In the genomic region with DNA sequence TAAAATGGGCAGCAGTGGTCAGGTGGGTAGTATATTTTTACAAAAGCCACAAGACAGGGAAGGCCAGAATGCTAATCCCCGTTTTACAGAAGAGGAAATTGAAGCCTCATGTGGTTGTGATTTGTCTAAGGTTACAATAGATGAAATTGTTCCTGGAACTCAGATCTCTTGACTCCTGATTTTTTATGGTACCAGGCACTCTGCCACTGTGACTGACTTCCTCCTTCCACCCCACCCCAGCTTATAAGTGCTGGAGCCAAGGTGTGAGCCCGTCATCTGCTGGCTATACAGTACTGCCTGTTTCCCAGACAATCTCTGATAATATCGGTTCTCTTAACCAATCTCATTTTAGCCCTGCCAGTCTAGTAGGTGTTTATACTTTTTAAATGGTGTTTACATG, we compare ENCODE assay signal across 20 cellular contexts. TPM values are rescaled to one million over a fixed set of nuclear protein-coding genes. Genes with fewer than 3 reads are reported as not detected.
DNase-seq lines count a peak whose midpoint lies in the region; ATAC-seq and TF ChIP-seq lines count a peak whose summit lies in the region.
"Had no signal": no experiment of that assay in that cellular context is flagged by ENCODE, and none has a peak within 500 bp of the region (broad histone marks: within the 10 kb centered on the region; RNA-seq: fewer than 3 reads in every experiment).

No MANE protein-coding gene starts in this region.

- H3K9ac ChIP-seq in colonic mucosa (ENCODE audit: low read depth in 2 of 2, low read length in 2 of 2) = peak overlapping the region in 1 of 2 donors; percentile 51
- H3K9ac ChIP-seq: BLaER1, neural progenitor cell had no signal

- intact Hi-C loops in colonic mucosa (cut with DNase I) = no loop called here
- intact Hi-C loops in psoas muscle (cut with DNase I) = no loop called here
- intact Hi-C loops in activated naive CD4-positive, alpha-beta T cell treated with anti-CD3 and anti-CD28 coated beads for 36 hours (cut with micrococcal nuclease) = no loop called here

- H3K4me3 Mint-ChIP-seq in activated CD8-positive, alpha-beta memory T cell treated with anti-CD3 and anti-CD28 coated beads, Interleukin-2, amount 10 ng/mL, durations not matched to agents 7 days and 5 days = no peak overlapping the region
- no peak overlapping the region for H3K4me3 Mint-ChIP-seq in activated naive CD4-positive, alpha-beta T cell treated with anti-CD3 and anti-CD28 coated beads for 36 hours
- H3K4me3 Mint-ChIP-seq: memory B cell, neural progenitor cell had no signal

- no peak overlapping the region for H3K27ac Mint-ChIP-seq in activated CD8-positive, alpha-beta memory T cell treated with anti-CD3 and anti-CD28 coated beads, Interleukin-2, amount 10 ng/mL, durations not matched to agents 7 days and 5 days
- H3K27ac Mint-ChIP-seq in activated naive CD4-positive, alpha-beta T cell treated with anti-CD3 and anti-CD28 coated beads for 36 hours = no peak overlapping the region
- H3K27ac Mint-ChIP-seq: memory B cell, neural progenitor cell had no signal

- no peak for TF ChIP-seq CTCF in colonic mucosa (IDR thresholded peaks at IDR 0.05)
- TF ChIP-seq CTCF in psoas muscle (IDR thresholded peaks at IDR 0.05) = no peak

- H3K36me3 Mint-ChIP-seq in activated CD8-positive, alpha-beta memory T cell treated with anti-CD3 and anti-CD28 coated beads, Interleukin-2, amount 10 ng/mL, durations not matched to agents 7 days and 5 days = no peaks in the 10 kb centered on the region
- H3K36me3 Mint-ChIP-seq in activated naive CD4-positive, alpha-beta T cell treated with anti-CD3 and anti-CD28 coated beads for 36 hours (ENCODE audit: low read depth) = no peaks in the 10 kb centered on the region
- H3K36me3 Mint-ChIP-seq: memory B cell, neural progenitor cell had no signal

- no peaks in the 10 kb centered on the region for H3K9me3 ChIP-seq in colonic mucosa
- no peaks in the 10 kb centered on the region for H3K9me3 ChIP-seq in psoas muscle
- H3K9me3 ChIP-seq: BLaER1, sigmoid colon had no signal

- no peaks in the 10 kb centered on the region for H3K9me3 Mint-ChIP-seq in activated CD8-positive, alpha-beta memory T cell treated with anti-CD3 and anti-CD28 coated beads, Interleukin-2, amount 10 ng/mL, durations not matched to agents 7 days and 5 days (ENCODE audit: low read depth)
- H3K9me3 Mint-ChIP-seq in activated naive CD4-positive, alpha-beta T cell treated with anti-CD3 and anti-CD28 coated beads for 36 hours = no peaks in the 10 kb centered on the region
- H3K9me3 Mint-ChIP-seq: memory B cell, neural progenitor cell had no signal

- H3K27me3 Mint-ChIP-seq in activated CD8-positive, alpha-beta memory T cell treated with anti-CD3 and anti-CD28 coated beads, Interleukin-2, amount 10 ng/mL, durations not matched to agents 7 days and 5 days = peaks cover 81% of the 10 kb centered on the region
- peaks cover 49% of the 10 kb centered on the region for H3K27me3 Mint-ChIP-seq in activated naive CD4-positive, alpha-beta T cell treated with anti-CD3 and anti-CD28 coated beads for 36 hours (ENCODE audit: low read depth)

- WGBS in psoas muscle, 3 donors = 13 to 25% (median 18%) methylated on average over 3 of the region's 3 CpGs

- no peaks in the 10 kb centered on the region for H3K36me3 ChIP-seq in colonic mucosa
- H3K36me3 ChIP-seq in psoas muscle (ENCODE audit: insufficient read depth in 1 of 2, low read depth in 1 of 2) = no peaks in the 10 kb centered on the region
- H3K36me3 ChIP-seq: BLaER1, neural progenitor cell, sigmoid colon had no signal

- H3K4me1 ChIP-seq in colonic mucosa (no peaks in the 10 kb centered on the region), psoas muscle (peaks cover 13% of the 10 kb centered on the region)
- H3K4me1 ChIP-seq: BLaER1, neural progenitor cell, sigmoid colon had no signal

- DNase-seq in HT1080 (ENCODE audit: low read depth) (peak; percentile 4), NCI-H2029 (lab: John Stamatoyannopoulos, UW) (peak; percentile 83), colonic mucosa (peak; percentile 86), psoas muscle (no peak), Ammon's horn (ENCODE audit: low spot score) (no peak), caudate nucleus (lab: John Stamatoyannopoulos, UW) (no peak)
- DNase-seq in activated CD8-positive, alpha-beta memory T cell treated with anti-CD3 and anti-CD28 coated beads, Interleukin-2, amount 10 ng/mL, durations not matched to agents 7 days and 5 days = no peak
- DNase-seq in activated naive CD4-positive, alpha-beta T cell treated with anti-CD3 and anti-CD28 coated beads for 36 hours = no peak
- DNase-seq: activated CD4-positive, alpha-beta T cell treated with anti-CD3 and anti-CD28 coated beads, Interleukin-2, amount 50 U/mL, for 4 hours; activated T-cell treated with anti-CD3 and anti-CD28 coated beads, Interleukin-2, amount 50 U/mL, for 48 hours; glutamatergic neuron; Kasumi-1; NCI-H2227 treated with DMSO at 0.1 percent for 48 hours; sigmoid colon; stimulated activated CD4-positive, alpha-beta T cell treated with anti-CD3 and anti-CD28 coated beads, Interleukin-4, amount 100 ng/mL, for 4 hours had no signal

- no peak overlapping the region for H3K4me3 ChIP-seq in colonic mucosa
- H3K4me3 ChIP-seq in psoas muscle = no peak overlapping the region
- H3K4me3 ChIP-seq: BLaER1, neural progenitor cell, sigmoid colon had no signal

- H3K4me1 Mint-ChIP-seq in activated CD8-positive, alpha-beta memory T cell treated with anti-CD3 and anti-CD28 coated beads, Interleukin-2, amount 10 ng/mL, durations not matched to agents 7 days and 5 days = no peaks in the 10 kb centered on the region
- H3K4me1 Mint-ChIP-seq in activated naive CD4-positive, alpha-beta T cell treated with anti-CD3 and anti-CD28 coated beads for 36 hours (ENCODE audit: low read depth) = no peaks in the 10 kb centered on the region
- H3K4me1 Mint-ChIP-seq: memory B cell, neural progenitor cell had no signal

- ATAC-seq in psoas muscle = peak; percentile 65 to 88 (median 86)
- ATAC-seq in activated CD8-positive, alpha-beta memory T cell treated with anti-CD3 and anti-CD28 coated beads, Interleukin-2, amount 10 ng/mL, durations not matched to agents 7 days and 5 days = no peak

- peak overlapping the region; percentile 73 for H3K27ac ChIP-seq in colonic mucosa
- peak overlapping the region; percentile 19 for H3K27ac ChIP-seq in psoas muscle
- no peak overlapping the region for H3K27ac ChIP-seq in caudate nucleus (ENCODE audit: low read depth, low read length)
- H3K27ac ChIP-seq: BLaER1, neural progenitor cell, sigmoid colon had no signal

- CTCF ChIA-PET in activated CD8-positive, alpha-beta memory T cell treated with anti-CD3 and anti-CD28 coated beads, Interleukin-2, amount 10 ng/mL, durations not matched to agents 7 days and 5 days (lab: Charles Lee) = no interaction called here
- CTCF ChIA-PET in activated naive CD4-positive, alpha-beta T cell treated with anti-CD3 and anti-CD28 coated beads for 36 hours (lab: Charles Lee) = no interaction called here

- H3K27me3 ChIP-seq in colonic mucosa (no peaks in the 10 kb centered on the region), psoas muscle (ENCODE audit: insufficient read depth in 3 of 3, low read length in 2 of 3) (peaks cover 0 to 4% (median 0%) of the 10 kb centered on the region in 3 donors)
- H3K27me3 ChIP-seq: BLaER1, neural progenitor cell had no signal

RNA-seq across cellular contexts. Expression of a gene that starts 1.9 kb away (rescaled TPM):
- not detected in 2 replicates for total RNA-seq in HT1080 (2014; rRNA removed; shearing (Covaris generic))
- not detected in 2 replicates for polyA plus RNA-seq in HT1080 (2015; cell fraction: cytosol; rRNA removed)
- polyA plus RNA-seq in HT1080 (2015; cell fraction: nucleus; rRNA removed) = not detected in 2 replicates
- total RNA-seq in colonic mucosa (10 to 100 TPM; 23.4 to 47.9 TPM), psoas muscle (1 to 10 TPM in 1 of 4 donors, under 1 TPM in 3; 0.17 to 2.0 (median 0.23) TPM)
- 1 to 10 TPM in 1 of 3 donors, under 1 TPM in 2; 0.06 to 1.1 (median 0.38) TPM for polyA plus RNA-seq in psoas muscle
- total RNA-seq in activated CD8-positive, alpha-beta memory T cell treated with anti-CD3 and anti-CD28 coated beads, Interleukin-2, amount 10 ng/mL, durations not matched to agents 7 days and 5 days = not detected
- total RNA-seq in activated naive CD4-positive, alpha-beta T cell treated with anti-CD3 and anti-CD28 coated beads for 36 hours = not detected
- total RNA-seq: chondrocyte, OCI-LY7, sigmoid colon had no signal

Comparison
In these comparisons a context has a peak if more than half of its experiments do, and no peak if none do; other contexts are left out.
1. DNase-seq: peak in HT1080 (single experiment), NCI-H2029 (single experiment) and colonic mucosa (single experiment); none in psoas muscle (0 of 2), Ammon's horn (single experiment), activated CD8-positive, alpha-beta memory T cell treated with anti-CD3 and anti-CD28 coated beads, Interleukin-2, amount 10 ng/mL, durations not matched to agents 7 days and 5 days (single experiment), caudate nucleus (0 of 61) and activated naive CD4-positive, alpha-beta T cell treated with anti-CD3 and anti-CD28 coated beads for 36 hours (single experiment).
2. RNA of a gene that starts 1.9 kb away (total RNA-seq): 23.4 to 47.9 TPM in colonic mucosa; 0.17 to 2.0 TPM in psoas muscle, not detected in activated CD8-positive, alpha-beta memory T cell treated with anti-CD3 and anti-CD28 coated beads, Interleukin-2, amount 10 ng/mL, durations not matched to agents 7 days and 5 days, not detected in HT1080 and not detected in activated naive CD4-positive, alpha-beta T cell treated with anti-CD3 and anti-CD28 coated beads for 36 hours; every median in the first group is over 4 times any median in the second.